ENCODE assay signal across 8 cellular contexts in the genomic region with DNA sequence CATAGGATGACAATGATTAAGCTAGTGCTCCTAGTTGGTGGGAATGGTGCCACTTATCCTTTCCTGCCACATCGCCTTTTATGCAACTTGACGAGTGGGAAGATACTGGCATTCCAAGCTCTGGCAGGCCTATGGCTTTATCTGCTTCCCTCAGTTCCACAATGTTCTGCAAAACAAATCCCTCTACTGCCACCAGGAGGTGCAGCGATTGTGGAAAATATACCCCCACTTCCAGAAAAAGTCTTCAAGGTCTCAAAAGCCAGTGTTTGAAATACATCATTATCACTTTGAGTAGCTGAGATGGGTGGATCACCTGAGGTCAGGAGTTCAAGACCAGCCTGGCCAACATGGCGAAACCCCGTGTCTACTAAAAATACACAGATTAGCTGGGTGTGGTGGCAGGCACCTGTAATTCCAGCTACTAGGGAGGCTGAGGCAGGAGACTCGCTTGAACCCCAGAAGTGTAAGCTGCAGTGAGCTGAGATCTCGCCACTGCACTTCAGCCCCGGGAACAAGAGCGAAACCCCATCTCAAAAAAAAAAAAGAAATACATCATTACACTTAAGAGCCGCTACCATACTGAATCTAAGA. TPM values are rescaled to one million over a fixed set of nuclear protein-coding genes. Genes with fewer than 3 reads are reported as not detected.
DNase-seq lines count a peak whose midpoint lies in the region; ATAC-seq and TF ChIP-seq lines count a peak whose summit lies in the region.

No MANE protein-coding gene starts in this region.

- H3K4me3 Mint-ChIP-seq in activated naive CD4-positive, alpha-beta T cell treated with anti-CD3 and anti-CD28 coated beads, Interleukin-2, amount 10 ng/mL, durations not matched to agents 7 days and 5 days = no peak overlapping the region

- H3K4me1 Mint-ChIP-seq in activated naive CD4-positive, alpha-beta T cell treated with anti-CD3 and anti-CD28 coated beads, Interleukin-2, amount 10 ng/mL, durations not matched to agents 7 days and 5 days = peaks cover 58% of the 10 kb centered on the region

- H3K36me3 ChIP-seq in gastroesophageal sphincter = no peaks in the 10 kb centered on the region

- peak overlapping the region in 3 of 4 donors; percentile 5 to 8 (median 6) for H3K27ac ChIP-seq in gastroesophageal sphincter

- ATAC-seq in gastroesophageal sphincter = no peak
- ATAC-seq in GM18868 (IDR thresholded peaks at IDR 0.05; ENCODE audit: unreplicated experiment) = no peak

- H3K4me1 ChIP-seq in gastroesophageal sphincter = peaks cover 0 to 51% (median 15%) of the 10 kb centered on the region in 3 donors

- H3K36me3 Mint-ChIP-seq in activated naive CD4-positive, alpha-beta T cell treated with anti-CD3 and anti-CD28 coated beads, Interleukin-2, amount 10 ng/mL, durations not matched to agents 7 days and 5 days = peaks cover 20% of the 10 kb centered on the region

- TF ChIP-seq CTCF in NB4 (IDR thresholded peaks at IDR 0.05; ENCODE audit: low read depth, low read length) (peak; percentile 44), gastroesophageal sphincter (IDR thresholded peaks at IDR 0.05) (peak; percentile 53 to 78 (median 74))

- H3K4me3 ChIP-seq in NB4 (ENCODE audit: low read depth, low read length) (peak overlapping the region; percentile 92), gastroesophageal sphincter (no peak overlapping the region)

- no peaks in the 10 kb centered on the region for H3K9me3 ChIP-seq in gastroesophageal sphincter

- no peaks in the 10 kb centered on the region for H3K27me3 ChIP-seq in gastroesophageal sphincter

- no peak for TF ChIP-seq POLR2A in NB4 (IDR thresholded peaks at IDR 0.05; ENCODE audit: extremely low read depth, insufficient read length)
- no peak for TF ChIP-seq POLR2A in gastroesophageal sphincter (IDR thresholded peaks at IDR 0.05)

- CTCF ChIA-PET in activated naive CD4-positive, alpha-beta T cell treated with anti-CD3 and anti-CD28 coated beads, Interleukin-2, amount 10 ng/mL, durations not matched to agents 7 days and 5 days (lab: Charles Lee) = interaction anchor here (0.8 to 6.4 kb wide), 9 partner anchors 9 to 98 kb away, joined by 3 to 42 read pairs (median 4); no protein-coding TSS in a partner anchor

- H3K27me3 Mint-ChIP-seq in activated naive CD4-positive, alpha-beta T cell treated with anti-CD3 and anti-CD28 coated beads, Interleukin-2, amount 10 ng/mL, durations not matched to agents 7 days and 5 days = no peaks in the 10 kb centered on the region

- peak; percentile 52 for DNase-seq in activated naive CD4-positive, alpha-beta T cell treated with anti-CD3 and anti-CD28 coated beads, Interleukin-2, amount 10 ng/mL, durations not matched to agents 7 days and 5 days
- no peak for DNase-seq in activated naive CD4-positive, alpha-beta T cell (lab: John Stamatoyannopoulos, UW)
- DNase-seq in NB4 (ENCODE audit: low read depth) (peak; percentile 50), pons (ENCODE audit: low spot score) (peak; percentile 73)
- DNase-seq in activated CD4-positive, alpha-beta T cell treated with anti-CD3 and anti-CD28 coated beads, Interleukin-2, amount 50 U/mL, for 48 hours = peak; percentile 15 to 35
- DNase-seq in activated CD8-positive, alpha-beta memory T cell treated with anti-CD3 and anti-CD28 coated beads for 24 hours = no peak

- no peaks in the 10 kb centered on the region for H3K9me3 Mint-ChIP-seq in activated naive CD4-positive, alpha-beta T cell treated with anti-CD3 and anti-CD28 coated beads, Interleukin-2, amount 10 ng/mL, durations not matched to agents 7 days and 5 days

- no peak overlapping the region for H3K27ac Mint-ChIP-seq in activated naive CD4-positive, alpha-beta T cell treated with anti-CD3 and anti-CD28 coated beads, Interleukin-2, amount 10 ng/mL, durations not matched to agents 7 days and 5 days

- no peak for TF ChIP-seq EP300 in gastroesophageal sphincter (IDR thresholded peaks at IDR 0.05)

- WGBS in gastroesophageal sphincter (ENCODE audit: low coverage in 1 of 2), 2 donors = 54 to 63% methylated on average over 8 to 9 of the region's 10 CpGs

RNA-seq across cellular contexts. Expression of a gene that starts 3.4 kb away (rescaled TPM):
- 100 to 1,000 TPM in 2 of 4 donors, 10 to 100 TPM in 2; 69.1 to 103 (median 88.6) TPM for total RNA-seq in gastroesophageal sphincter

Comparison
In these comparisons a context has a peak if more than half of its experiments do, and no peak if none do; other contexts are left out.
1. DNase-seq: peak in activated naive CD4-positive, alpha-beta T cell treated with anti-CD3 and anti-CD28 coated beads, Interleukin-2, amount 10 ng/mL, durations not matched to agents 7 days and 5 days (single experiment), NB4 (single experiment), activated CD4-positive, alpha-beta T cell treated with anti-CD3 and anti-CD28 coated beads, Interleukin-2, amount 50 U/mL, for 48 hours (2 of 2) and pons (single experiment); none in activated naive CD4-positive, alpha-beta T cell (0 of 4) and activated CD8-positive, alpha-beta memory T cell treated with anti-CD3 and anti-CD28 coated beads for 24 hours (single experiment).